8 cellular contexts compared by ENCODE assay signal in the genomic region with DNA sequence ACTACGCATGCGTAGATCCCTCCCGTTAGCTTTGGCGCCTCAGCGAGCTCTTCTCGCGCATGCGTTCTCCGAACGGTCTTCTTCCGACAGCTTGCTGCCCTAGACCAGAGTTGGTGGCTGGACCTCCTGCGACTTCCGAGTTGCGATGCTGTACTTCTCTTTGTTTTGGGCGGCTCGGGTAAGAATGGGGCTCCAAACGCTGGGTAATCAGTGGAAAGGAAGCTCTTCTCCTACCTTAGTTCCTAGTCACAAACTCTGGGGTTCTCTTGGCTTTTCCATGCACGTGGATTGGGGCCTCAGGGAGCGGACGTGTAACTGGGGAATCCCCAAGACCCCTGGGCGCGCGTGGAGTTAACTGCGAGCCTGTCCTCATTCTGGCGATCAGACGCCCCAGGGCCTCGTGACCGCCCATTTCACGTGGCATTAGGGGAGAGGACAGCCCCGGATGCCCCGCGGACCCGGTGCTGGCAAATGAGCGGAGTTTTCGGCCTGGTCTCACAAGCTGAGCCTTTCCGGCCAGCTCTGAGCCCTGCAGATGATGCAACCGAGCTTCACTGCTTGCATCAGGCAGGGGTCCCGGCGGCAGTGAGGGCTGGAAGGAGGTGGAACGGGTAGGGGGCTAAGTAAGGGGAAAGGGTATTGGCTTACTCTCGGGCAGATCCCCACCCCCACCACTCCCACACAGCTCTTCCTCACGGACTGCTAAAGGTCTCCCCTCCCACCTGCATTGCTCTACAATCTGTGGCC. TPM values are rescaled to one million over a fixed set of nuclear protein-coding genes. Genes with fewer than 3 reads are reported as not detected.
DNase-seq lines count a peak whose midpoint lies in the region; ATAC-seq and TF ChIP-seq lines count a peak whose summit lies in the region.

Gene SHMT2 (plus strand): TSS at position 78 of the 747 bp plus-strand sequence. CDS start 68 bp downstream, at position 146.

- no peaks in the 10 kb centered on the region for H3K9me2 ChIP-seq in PC-9 (ENCODE audit: insufficient read depth)

- CTCF ChIA-PET in PC-9 (lab: Charles Lee) = interaction anchor here (0.7 to 1.9 kb wide), 6 partner anchors 9 to 160 kb away, joined by 3 to 30 read pairs (median 4); partner anchors contain the start of gene NEMP1

- POLR2A ChIA-PET in PC-9 (lab: Charles Lee; ENCODE audit: unreplicated experiment) = interaction anchor here (0.5 to 1.0 kb wide), 4 partner anchors 12 to 769 kb away, joined by 3 to 5 read pairs (median 3); partner anchors contain the start of gene STAT6

- peak within 1 kb of the TSS; percentile 73 for H2AFZ ChIP-seq in PC-9

- in situ Hi-C loops in KBM-7 (cut with MboI; ENCODE audit: low pct_unique_long_range_greater_than_20kb, low sequenced_read_pairs) = no loop called here

- H3K4me1 ChIP-seq in PC-9 (replicated peaks; ENCODE audit: insufficient read depth) (peaks cover 30% of the 10 kb centered on the region), mucosa of stomach (ENCODE audit: control insufficient read depth, insufficient read depth, low read length) (peaks cover 23% of the 10 kb centered on the region)

- H3K36me3 ChIP-seq in PC-9 (ENCODE audit: low read depth) (peaks cover 38% of the 10 kb centered on the region), mucosa of stomach (ENCODE audit: control insufficient read depth, insufficient read depth, low read length) (peaks cover 6% of the 10 kb centered on the region)

- H3K9ac ChIP-seq in mucosa of stomach (ENCODE audit: low read length) = peak within 1 kb of the TSS; percentile 77

- peaks cover 20% of the 10 kb centered on the region for H4K20me1 ChIP-seq in PC-9 (ENCODE audit: insufficient read depth)

- H3K79me2 ChIP-seq in PC-9 (ENCODE audit: low read depth) = peaks cover 45% of the 10 kb centered on the region

- intact Hi-C loops in PC-9 (cut with micrococcal nuclease; ENCODE audit: unreplicated experiment) = no loop called here

- H3K9me3 ChIP-seq in PC-9 (ENCODE audit: insufficient read depth, low read depth) (no peaks in the 10 kb centered on the region), mucosa of stomach (ENCODE audit: control insufficient read depth, low read length) (no peaks in the 10 kb centered on the region)

- H3K4me3 ChIP-seq in PC-9 (peak within 1 kb of the TSS; percentile 95), mucosa of stomach (ENCODE audit: low read length) (peak within 1 kb of the TSS; percentile 88)

- BruUV-seq in PC-9 (replicated peaks; lab: Mats Ljungman, UMichigan) = no TSS peak

- no peaks in the 10 kb centered on the region for H3K27me3 ChIP-seq in PC-9 (ENCODE audit: insufficient read depth, low read depth)
- H3K27me3 ChIP-seq in mucosa of stomach (ENCODE audit: control insufficient read depth, insufficient read depth, low read length) = peaks cover 30% of the 10 kb centered on the region

- DNase-seq in D341Med (ENCODE audit: low spot score) (peak; percentile 97), KBM-7 (peak; percentile 90), PC-9 (peak; percentile 87 to 91), activated T-cell treated with anti-CD3 and anti-CD28 coated beads for 48 hours (ENCODE audit: low read depth) (peak; percentile 90)
- peak; percentile 95 for DNase-seq in stimulated activated CD8-positive, alpha-beta memory T cell treated with anti-CD3 and anti-CD28 coated beads, Interleukin-4, amount 100 ng/mL, for 48 hours

- H3F3A ChIP-seq in PC-9 (ENCODE audit: insufficient read depth, low read depth) = peaks cover 49% of the 10 kb centered on the region

- H3K4me2 ChIP-seq in PC-9 = peak within 1 kb of the TSS; percentile 97

- no peak for TF ChIP-seq CTCF in PC-9 (conservative IDR thresholded peaks at IDR 0.05)

- ATAC-seq in GM21526 (IDR thresholded peaks at IDR 0.05; ENCODE audit: low FRiP score, unreplicated experiment) (peak; percentile 51), esophagus mucosa (peak; percentile 50)

- H3K27ac ChIP-seq in PC-9 = peak within 1 kb of the TSS; percentile 97

RNA-seq across cellular contexts. Expression of gene SHMT2, which starts in this region (rescaled TPM):
- total RNA-seq in PC-9 (2021) (220 and 227 TPM in 2 replicates), esophagus mucosa (126 TPM)

Comparison
In these comparisons a context has a peak if more than half of its experiments do, and no peak if none do; other contexts are left out.
1. Peak in every context shown above with its lines: DNase-seq, ATAC-seq, H3K4me3 ChIP-seq and H3K27ac ChIP-seq.